ENCODE assay signal across 11 cellular contexts in genomic region chr22:36151006-36151595, GRCh38. TPM values are rescaled to one million over a fixed set of nuclear protein-coding genes. Genes with fewer than 3 reads are reported as not detected.
A peak's percentile ranks its signal among the peaks of the same experiment; 100 is the strongest.
DNase-seq lines count a peak whose midpoint lies in the region; TF ChIP-seq lines count a peak whose summit lies in the region.
"Had no signal": no experiment of that assay in that cellular context is flagged by ENCODE, and none has a peak within 500 bp of the region (broad histone marks: within the 10 kb centered on the region; RNA-seq: fewer than 3 reads in every experiment).

No MANE protein-coding gene starts in this region.

- no peak overlapping the region for H3K4me2 ChIP-seq in OCI-LY1 (ENCODE audit: low read length)

- no peak for TF ChIP-seq POLR2A in spleen (IDR thresholded peaks at IDR 0.05)

- no peak overlapping the region for H3K9ac ChIP-seq in OCI-LY1 (ENCODE audit: low read length)

- peak; percentile 50 for DNase-seq in amniotic epithelial cell (ENCODE audit: low read depth)
- DNase-seq in right atrium auricular region (ENCODE audit: low spot score), result peak; percentile 58
- DNase-seq in spleen, result no peak
- DNase-seq in NCI-H1105 (lab: John Stamatoyannopoulos, UW), result no peak
- no peak for DNase-seq in dorsolateral prefrontal cortex
- no peak for DNase-seq in brain microvascular endothelial cell
- no peak for DNase-seq in Kasumi-1 (lab: John Stamatoyannopoulos, UW)
- DNase-seq: COR-L47, kidney, NCI-H446 had no signal

- no peaks in the 10 kb centered on the region for H3K9me2 ChIP-seq in OCI-LY1 (ENCODE audit: low read depth, low read length)

- H4K20me1 ChIP-seq in OCI-LY1 (ENCODE audit: insufficient read depth, low read length), result no peaks in the 10 kb centered on the region

- no peak overlapping the region for H2AFZ ChIP-seq in OCI-LY1 (ENCODE audit: low read length)

- H3K36me3 ChIP-seq in OCI-LY1 (ENCODE audit: insufficient read depth, low read length) (peaks cover 26% of the 10 kb centered on the region), right atrium auricular region (peaks cover 20% of the 10 kb centered on the region), spleen (peaks cover 0 to 76% (median 35%) of the 10 kb centered on the region in 6 donors), brain microvascular endothelial cell (replicated peaks) (no peaks in the 10 kb centered on the region)

- H3K4me3 ChIP-seq in OCI-LY1 (ENCODE audit: low read depth, low read length, poor library complexity, severe bottlenecking) (no peak overlapping the region), right atrium auricular region (no peak overlapping the region), spleen (no peak overlapping the region), dorsolateral prefrontal cortex (no peak overlapping the region), brain microvascular endothelial cell (ENCODE audit: low read depth, low read length) (no peak overlapping the region)

- peak overlapping the region; percentile 41 for H3K27ac ChIP-seq in OCI-LY1 (ENCODE audit: low read depth, low read length, poor library complexity, severe bottlenecking)
- H3K27ac ChIP-seq in right atrium auricular region, result peak overlapping the region; percentile 53 to 62
- peak overlapping the region in 7 of 8 donors; percentile 6 to 96 (median 89) for H3K27ac ChIP-seq in spleen
- peak overlapping the region in 6 of 59 donors; percentile 11 to 50 (median 30) for H3K27ac ChIP-seq in dorsolateral prefrontal cortex
- H3K27ac ChIP-seq in brain microvascular endothelial cell, result no peak overlapping the region

- intact Hi-C loops in spleen (cut with DNase I; ENCODE audit: low total_unique reads), result no loop called here
- intact Hi-C loops in dorsolateral prefrontal cortex (cut with DNase I), result no loop called here

- H3K79me2 ChIP-seq in OCI-LY1 (ENCODE audit: insufficient read depth, low read length), result peaks cover 4% of the 10 kb centered on the region; the same call in 1 of the 2 replicates

- H3K27me3 ChIP-seq in OCI-LY1 (ENCODE audit: insufficient read depth, low read length) (no peaks in the 10 kb centered on the region), right atrium auricular region (no peaks in the 10 kb centered on the region), spleen (replicated peaks in 1 of 7) (no peaks in the 10 kb centered on the region), dorsolateral prefrontal cortex (no peaks in the 10 kb centered on the region), brain microvascular endothelial cell (replicated peaks) (no peaks in the 10 kb centered on the region)

- H3K4me1 ChIP-seq in OCI-LY1 (ENCODE audit: insufficient read depth, low read length, severe bottlenecking) (peaks cover 67% of the 10 kb centered on the region), right atrium auricular region (peaks cover 0 to 50% of the 10 kb centered on the region in 2 donors), spleen (peaks cover 37 to 100% (median 83%) of the 10 kb centered on the region in 6 donors)

- 68 to 84% (median 80%) methylated on average over 3 of the region's 3 CpGs for WGBS in spleen, 5 donors

- in situ Hi-C loops in brain microvascular endothelial cell (cut with HindIII; ENCODE audit: low pct_ligation_motif_present, low sequenced_read_pairs), result loop anchor here (25.0 kb wide), 1 partner anchor 111 kb away; the partner anchor contains the start of gene APOL1

- no peaks in the 10 kb centered on the region for H3F3A ChIP-seq in OCI-LY1 (ENCODE audit: insufficient read depth, low read length)

- TF ChIP-seq CTCF in OCI-LY1 (IDR thresholded peaks at IDR 0.05; ENCODE audit: low read length) (no peak), right atrium auricular region (IDR thresholded peaks at IDR 0.05) (no peak), spleen (IDR thresholded peaks at IDR 0.05 in 8 of 11, conservative IDR thresholded peaks at IDR 0.05 in 3 of 11) (no peak), dorsolateral prefrontal cortex (IDR thresholded peaks at IDR 0.05 in 54 of 56, conservative IDR thresholded peaks at IDR 0.05 in 2 of 56; ENCODE audit: low read depth in 1 of 56, partially characterized antibody in 56 of 56) (no peak), brain microvascular endothelial cell (IDR thresholded peaks at IDR 0.05; ENCODE audit: low read depth, low read length, missing control alignments) (no peak)

- no peaks in the 10 kb centered on the region for H3K9me3 ChIP-seq in OCI-LY1 (ENCODE audit: low read length)
- no peaks in the 10 kb centered on the region for H3K9me3 ChIP-seq in right atrium auricular region
- no peaks in the 10 kb centered on the region for H3K9me3 ChIP-seq in spleen

RNA-seq across cellular contexts. Expression of gene APOL3, which starts 9.5 kb away (rescaled TPM):
- total RNA-seq in right atrium auricular region (10 to 100 TPM; 13.8 to 29.5 TPM), spleen (100 to 1,000 TPM in 5 of 7 donors, 10 to 100 TPM in 2; 82.7 to 146 (median 119) TPM), dorsolateral prefrontal cortex (10 to 100 TPM in 78 of 120 experiments, 1 to 10 TPM in 42; 4.8 to 24.3 (median 11.7) TPM)
- polyA plus RNA-seq in spleen, result 10 to 100 TPM; 32.6 to 88.3 (median 49.9) TPM

RNA-seq across cellular contexts. Expression of gene APOL4, which starts 50.5 kb away (rescaled TPM):
- 1 to 10 TPM in 1 of 2 donors, under 1 TPM in 1; 0.24 to 2.1 TPM for total RNA-seq in right atrium auricular region
- 10 to 100 TPM in 2 of 7 donors, 1 to 10 TPM in 4, not detected in 1; 2.5 to 14.4 (median 4.9) TPM for total RNA-seq in spleen
- polyA plus RNA-seq in spleen, result 1 to 10 TPM; 3.0 to 4.0 (median 3.9) TPM
- 10 to 100 TPM in 7 of 120 experiments, 1 to 10 TPM in 68, under 1 TPM in 42, not detected in 3; 0.15 to 24.1 (median 1.5) TPM for total RNA-seq in dorsolateral prefrontal cortex

Comparison
In these comparisons a context has a peak if more than half of its experiments do, and no peak if none do; other contexts are left out.
1. DNase-seq: peak in amniotic epithelial cell (single experiment) and right atrium auricular region (single experiment); none in spleen (single experiment), NCI-H1105 (single experiment), dorsolateral prefrontal cortex (0 of 10), brain microvascular endothelial cell (single experiment) and Kasumi-1 (0 of 2).